Comparison of ENCODE assay signal across 1 cellular context in the genomic region with DNA sequence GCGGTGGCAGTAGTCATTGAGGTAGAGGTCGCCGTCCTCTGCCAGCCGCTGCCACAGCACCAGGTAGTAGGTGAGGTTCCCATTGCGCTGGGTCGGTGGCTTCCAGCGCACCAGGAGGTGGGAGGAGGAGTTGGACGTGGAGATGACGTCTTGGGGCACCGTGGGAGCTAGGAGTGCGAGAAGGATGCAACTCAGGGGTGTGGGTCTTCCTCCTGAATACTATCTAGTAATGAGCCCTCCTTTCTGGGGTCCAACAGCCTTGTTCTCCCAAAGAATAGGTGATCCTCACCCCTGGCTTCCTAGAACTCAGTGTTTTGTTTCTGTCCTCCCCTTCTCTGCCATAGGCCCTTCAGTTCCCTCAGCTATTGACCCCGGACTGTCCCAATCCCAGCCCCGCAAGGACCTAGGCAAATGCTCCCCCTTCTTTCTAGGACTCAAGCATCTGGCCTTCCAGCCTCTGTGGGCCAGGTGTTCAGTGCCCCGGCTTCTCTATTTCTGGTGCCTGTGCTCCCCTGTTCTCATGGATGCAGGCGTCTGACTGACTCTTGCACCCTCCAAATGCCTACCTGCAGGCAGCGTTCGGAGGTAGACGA.
TF ChIP-seq lines count a peak whose summit lies in the region.

No MANE protein-coding gene starts in this region.

TF ChIP-seq in WTC11, 78 proteins besides CTCF, POLR2A, EP300 and RAD21:
- TF ChIP-seq MXD4 (CRISPR knock-in tag; IDR thresholded peaks at IDR 0.05; ENCODE audit: borderline replicate concordance) (no peak), RELA (CRISPR knock-in tag; IDR thresholded peaks at IDR 0.05; ENCODE audit: borderline replicate concordance) (no peak), PRRX2 (CRISPR knock-in tag; IDR thresholded peaks at IDR 0.05) (no peak), NR3C1 (CRISPR knock-in tag; conservative IDR thresholded peaks at IDR 0.05; ENCODE audit: low read depth) (no peak), CREB1 (CRISPR knock-in tag; IDR thresholded peaks at IDR 0.05) (no peak), CBFB (CRISPR knock-in tag; IDR thresholded peaks at IDR 0.05; ENCODE audit: low read depth) (no peak), TCF7 (CRISPR knock-in tag; IDR thresholded peaks at IDR 0.05; ENCODE audit: low read depth) (no peak)
- TF ChIP-seq, protein P1, sequence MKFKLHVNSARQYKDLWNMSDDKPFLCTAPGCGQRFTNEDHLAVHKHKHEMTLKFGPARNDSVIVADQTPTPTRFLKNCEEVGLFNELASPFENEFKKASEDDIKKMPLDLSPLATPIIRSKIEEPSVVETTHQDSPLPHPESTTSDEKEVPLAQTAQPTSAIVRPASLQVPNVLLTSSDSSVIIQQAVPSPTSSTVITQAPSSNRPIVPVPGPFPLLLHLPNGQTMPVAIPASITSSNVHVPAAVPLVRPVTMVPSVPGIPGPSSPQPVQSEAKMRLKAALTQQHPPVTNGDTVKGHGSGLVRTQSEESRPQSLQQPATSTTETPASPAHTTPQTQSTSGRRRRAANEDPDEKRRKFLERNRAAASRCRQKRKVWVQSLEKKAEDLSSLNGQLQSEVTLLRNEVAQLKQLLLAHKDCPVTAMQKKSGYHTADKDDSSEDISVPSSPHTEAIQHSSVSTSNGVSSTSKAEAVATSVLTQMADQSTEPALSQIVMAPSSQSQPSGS (CRISPR knock-in tag; IDR thresholded peaks at IDR 0.05; ENCODE audit: borderline replicate concordance, low read depth) = no peak
- TF ChIP-seq, protein P2, sequence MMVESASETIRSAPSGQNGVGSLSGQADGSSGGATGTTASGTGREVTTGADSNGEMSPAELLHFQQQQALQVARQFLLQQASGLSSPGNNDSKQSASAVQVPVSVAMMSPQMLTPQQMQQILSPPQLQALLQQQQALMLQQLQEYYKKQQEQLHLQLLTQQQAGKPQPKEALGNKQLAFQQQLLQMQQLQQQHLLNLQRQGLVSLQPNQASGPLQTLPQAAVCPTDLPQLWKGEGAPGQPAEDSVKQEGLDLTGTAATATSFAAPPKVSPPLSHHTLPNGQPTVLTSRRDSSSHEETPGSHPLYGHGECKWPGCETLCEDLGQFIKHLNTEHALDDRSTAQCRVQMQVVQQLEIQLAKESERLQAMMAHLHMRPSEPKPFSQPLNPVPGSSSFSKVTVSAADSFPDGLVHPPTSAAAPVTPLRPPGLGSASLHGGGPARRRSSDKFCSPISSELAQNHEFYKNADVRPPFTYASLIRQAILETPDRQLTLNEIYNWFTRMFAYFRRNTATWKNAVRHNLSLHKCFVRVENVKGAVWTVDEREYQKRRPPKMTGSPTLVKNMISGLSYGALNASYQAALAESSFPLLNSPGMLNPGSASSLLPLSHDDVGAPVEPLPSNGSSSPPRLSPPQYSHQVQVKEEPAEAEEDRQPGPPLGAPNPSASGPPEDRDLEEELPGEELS (CRISPR knock-in tag; IDR thresholded peaks at IDR 0.05) = no peak
- TF ChIP-seq, protein P3, sequence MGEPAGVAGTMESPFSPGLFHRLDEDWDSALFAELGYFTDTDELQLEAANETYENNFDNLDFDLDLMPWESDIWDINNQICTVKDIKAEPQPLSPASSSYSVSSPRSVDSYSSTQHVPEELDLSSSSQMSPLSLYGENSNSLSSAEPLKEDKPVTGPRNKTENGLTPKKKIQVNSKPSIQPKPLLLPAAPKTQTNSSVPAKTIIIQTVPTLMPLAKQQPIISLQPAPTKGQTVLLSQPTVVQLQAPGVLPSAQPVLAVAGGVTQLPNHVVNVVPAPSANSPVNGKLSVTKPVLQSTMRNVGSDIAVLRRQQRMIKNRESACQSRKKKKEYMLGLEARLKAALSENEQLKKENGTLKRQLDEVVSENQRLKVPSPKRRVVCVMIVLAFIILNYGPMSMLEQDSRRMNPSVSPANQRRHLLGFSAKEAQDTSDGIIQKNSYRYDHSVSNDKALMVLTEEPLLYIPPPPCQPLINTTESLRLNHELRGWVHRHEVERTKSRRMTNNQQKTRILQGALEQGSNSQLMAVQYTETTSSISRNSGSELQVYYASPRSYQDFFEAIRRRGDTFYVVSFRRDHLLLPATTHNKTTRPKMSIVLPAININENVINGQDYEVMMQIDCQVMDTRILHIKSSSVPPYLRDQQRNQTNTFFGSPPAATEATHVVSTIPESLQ (CRISPR knock-in tag; IDR thresholded peaks at IDR 0.05) = no peak
- TF ChIP-seq, protein P4, sequence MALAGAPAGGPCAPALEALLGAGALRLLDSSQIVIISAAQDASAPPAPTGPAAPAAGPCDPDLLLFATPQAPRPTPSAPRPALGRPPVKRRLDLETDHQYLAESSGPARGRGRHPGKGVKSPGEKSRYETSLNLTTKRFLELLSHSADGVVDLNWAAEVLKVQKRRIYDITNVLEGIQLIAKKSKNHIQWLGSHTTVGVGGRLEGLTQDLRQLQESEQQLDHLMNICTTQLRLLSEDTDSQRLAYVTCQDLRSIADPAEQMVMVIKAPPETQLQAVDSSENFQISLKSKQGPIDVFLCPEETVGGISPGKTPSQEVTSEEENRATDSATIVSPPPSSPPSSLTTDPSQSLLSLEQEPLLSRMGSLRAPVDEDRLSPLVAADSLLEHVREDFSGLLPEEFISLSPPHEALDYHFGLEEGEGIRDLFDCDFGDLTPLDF (CRISPR knock-in tag; IDR thresholded peaks at IDR 0.05) = no peak
TF ChIP-seq in WTC11: peak in this region for 0.
